In genomic region chr1:194342484-194343262, GRCh38 we compare ENCODE assay signal across 2 cellular contexts.
TF ChIP-seq lines count a peak whose summit lies in the region.

No MANE protein-coding gene starts in this region.

TF ChIP-seq in SK-N-SH, 30 proteins besides CTCF, POLR2A, EP300 and RAD21 (continued from another document):
- no peak for TF ChIP-seq FOXJ3 (CRISPR knock-in tag; IDR thresholded peaks at IDR 0.05)
- TF ChIP-seq USF1 (IDR thresholded peaks at IDR 0.05; ENCODE audit: borderline replicate concordance, low read depth): no peak
- TF ChIP-seq RXRA (IDR thresholded peaks at IDR 0.05; ENCODE audit: borderline replicate concordance, low read depth): no peak
- no peak for TF ChIP-seq MEF2A (IDR thresholded peaks at IDR 0.05; ENCODE audit: borderline replicate concordance, low read depth)
- TF ChIP-seq RFX5 (IDR thresholded peaks at IDR 0.05; ENCODE audit: low read length): no peak
- TF ChIP-seq ZBTB33 (IDR thresholded peaks at IDR 0.05; ENCODE audit: borderline replicate concordance, low read depth): no peak
- no peak for TF ChIP-seq MAX (IDR thresholded peaks at IDR 0.05; ENCODE audit: low read depth)
- TF ChIP-seq FOSL2 (IDR thresholded peaks at IDR 0.05; ENCODE audit: borderline replicate concordance, low read depth): no peak
- no peak for TF ChIP-seq IRF3 (IDR thresholded peaks at IDR 0.05; ENCODE audit: low read depth, low read length)
TF ChIP-seq in SK-N-SH: peak in this region for 0.

TF ChIP-seq in SK-N-SH treated with all-trans-retinoic acid at 6 μM for 48 hours, 23 proteins besides CTCF, POLR2A, EP300 and RAD21 (continued from another document):
- TF ChIP-seq PATZ1 (CRISPR knock-in tag; IDR thresholded peaks at IDR 0.05; ENCODE audit: borderline replicate concordance): no peak
- no peak for TF ChIP-seq OSR1 (CRISPR knock-in tag; IDR thresholded peaks at IDR 0.05)
- no peak for TF ChIP-seq ESRRG (CRISPR knock-in tag; IDR thresholded peaks at IDR 0.05)
- TF ChIP-seq CSRNP3 (CRISPR knock-in tag; IDR thresholded peaks at IDR 0.05): no peak
- TF ChIP-seq ZNF565 (CRISPR knock-in tag; conservative IDR thresholded peaks at IDR 0.05; ENCODE audit: low read depth): no peak
- no peak for TF ChIP-seq ZC3H10 (CRISPR knock-in tag; IDR thresholded peaks at IDR 0.05)
- no peak for TF ChIP-seq CREB5 (CRISPR knock-in tag; IDR thresholded peaks at IDR 0.05; ENCODE audit: low read depth)
- TF ChIP-seq POU6F1 (CRISPR knock-in tag; IDR thresholded peaks at IDR 0.05; ENCODE audit: borderline replicate concordance, low read depth): no peak
- TF ChIP-seq ZNF8 (CRISPR knock-in tag; IDR thresholded peaks at IDR 0.05): no peak
- no peak for TF ChIP-seq ZNF70 (CRISPR knock-in tag; IDR thresholded peaks at IDR 0.05)
- no peak for TF ChIP-seq BACH2 (CRISPR knock-in tag; IDR thresholded peaks at IDR 0.05; ENCODE audit: borderline replicate concordance)
TF ChIP-seq in SK-N-SH treated with all-trans-retinoic acid at 6 μM for 48 hours: peak in this region for 0.
